Comparison of ENCODE assay signal across 1 cellular context in genomic region chr4:51842167-51842553, GRCh38.
TF ChIP-seq lines count a peak whose summit lies in the region.

No MANE protein-coding gene starts in this region.

TF ChIP-seq in SK-N-SH treated with all-trans-retinoic acid at 6 μM for 48 hours, 23 proteins besides CTCF, POLR2A, EP300 and RAD21 (continued from another document):
- no peak for TF ChIP-seq PATZ1 (CRISPR knock-in tag; IDR thresholded peaks at IDR 0.05; ENCODE audit: borderline replicate concordance)
- no peak for TF ChIP-seq ZFP30 (CRISPR knock-in tag; IDR thresholded peaks at IDR 0.05)
- no peak for TF ChIP-seq SNAI2 (CRISPR knock-in tag; IDR thresholded peaks at IDR 0.05)
- no peak for TF ChIP-seq CREB5 (CRISPR knock-in tag; IDR thresholded peaks at IDR 0.05; ENCODE audit: low read depth)
- TF ChIP-seq ZNF8 (CRISPR knock-in tag; IDR thresholded peaks at IDR 0.05) = no peak
- TF ChIP-seq ISL1 (CRISPR knock-in tag; IDR thresholded peaks at IDR 0.05) = no peak
- no peak for TF ChIP-seq ZNF565 (CRISPR knock-in tag; conservative IDR thresholded peaks at IDR 0.05; ENCODE audit: low read depth)
- TF ChIP-seq OSR1 (CRISPR knock-in tag; IDR thresholded peaks at IDR 0.05) = no peak
- no peak for TF ChIP-seq RARB (CRISPR knock-in tag; IDR thresholded peaks at IDR 0.05)
- no peak for TF ChIP-seq CSDC2 (CRISPR knock-in tag; IDR thresholded peaks at IDR 0.05)
- TF ChIP-seq ARNTL (CRISPR knock-in tag; IDR thresholded peaks at IDR 0.05; ENCODE audit: borderline replicate concordance, low read depth) = no peak
- TF ChIP-seq GLIS3 (CRISPR knock-in tag; IDR thresholded peaks at IDR 0.05) = no peak
- no peak for TF ChIP-seq TCF4 (CRISPR knock-in tag; IDR thresholded peaks at IDR 0.05; ENCODE audit: borderline replicate concordance)
TF ChIP-seq in SK-N-SH treated with all-trans-retinoic acid at 6 μM for 48 hours: peak in this region for 0.
